1 cellular context compared by ENCODE assay signal in the genomic region with DNA sequence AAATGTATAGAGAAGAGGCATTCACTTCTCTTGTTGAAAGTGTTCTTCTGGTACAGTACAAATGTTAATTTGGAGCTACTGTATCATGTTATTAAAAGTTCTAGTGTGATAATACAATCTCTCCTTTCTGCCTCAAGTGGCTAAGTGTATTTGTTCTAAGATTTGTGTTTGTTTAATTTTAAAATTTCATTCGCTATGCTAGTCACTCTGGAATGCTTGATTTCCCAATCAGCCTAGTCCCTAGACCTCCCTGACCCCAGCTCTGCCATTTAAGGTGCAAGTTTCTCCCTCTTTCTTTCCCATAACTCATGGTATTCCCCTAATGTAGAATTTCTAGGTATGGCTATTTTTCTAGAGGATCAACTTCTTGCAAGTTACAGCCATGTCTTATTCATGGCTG.
TF ChIP-seq lines count a peak whose summit lies in the region.

No MANE protein-coding gene starts in this region.

TF ChIP-seq in IMR-90, 13 proteins besides CTCF, POLR2A, EP300 and RAD21:
- TF ChIP-seq, protein P1, sequence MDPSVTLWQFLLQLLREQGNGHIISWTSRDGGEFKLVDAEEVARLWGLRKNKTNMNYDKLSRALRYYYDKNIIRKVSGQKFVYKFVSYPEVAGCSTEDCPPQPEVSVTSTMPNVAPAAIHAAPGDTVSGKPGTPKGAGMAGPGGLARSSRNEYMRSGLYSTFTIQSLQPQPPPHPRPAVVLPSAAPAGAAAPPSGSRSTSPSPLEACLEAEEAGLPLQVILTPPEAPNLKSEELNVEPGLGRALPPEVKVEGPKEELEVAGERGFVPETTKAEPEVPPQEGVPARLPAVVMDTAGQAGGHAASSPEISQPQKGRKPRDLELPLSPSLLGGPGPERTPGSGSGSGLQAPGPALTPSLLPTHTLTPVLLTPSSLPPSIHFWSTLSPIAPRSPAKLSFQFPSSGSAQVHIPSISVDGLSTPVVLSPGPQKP (IDR thresholded peaks at IDR 0.05; ENCODE audit: borderline replicate concordance, low read depth, low read length) = no peak
- TF ChIP-seq SMC3 (IDR thresholded peaks at IDR 0.05; ENCODE audit: low read depth, low read length) (no peak), RFX5 (IDR thresholded peaks at IDR 0.05; ENCODE audit: low read depth, low read length) (no peak), MAFK (IDR thresholded peaks at IDR 0.05; ENCODE audit: low read depth, low read length) (no peak), CHD1 (IDR thresholded peaks at IDR 0.05; ENCODE audit: low read depth, low read length) (no peak), FOS (IDR thresholded peaks at IDR 0.05; ENCODE audit: low read depth, low read length) (no peak), CEBPB (IDR thresholded peaks at IDR 0.05; ENCODE audit: low read depth, low read length) (no peak), MAZ (IDR thresholded peaks at IDR 0.05; ENCODE audit: borderline replicate concordance, low read depth, low read length) (no peak), BHLHE40 (IDR thresholded peaks at IDR 0.05; ENCODE audit: low read depth, low read length) (no peak), RCOR1 (IDR thresholded peaks at IDR 0.05; ENCODE audit: insufficient replicate concordance, low read length) (no peak), MXI1 (IDR thresholded peaks at IDR 0.05; ENCODE audit: borderline replicate concordance, low read depth, low read length) (no peak), NFE2L2 (IDR thresholded peaks at IDR 0.05; ENCODE audit: low read depth, low read length) (no peak)
- TF ChIP-seq, protein P2, sequence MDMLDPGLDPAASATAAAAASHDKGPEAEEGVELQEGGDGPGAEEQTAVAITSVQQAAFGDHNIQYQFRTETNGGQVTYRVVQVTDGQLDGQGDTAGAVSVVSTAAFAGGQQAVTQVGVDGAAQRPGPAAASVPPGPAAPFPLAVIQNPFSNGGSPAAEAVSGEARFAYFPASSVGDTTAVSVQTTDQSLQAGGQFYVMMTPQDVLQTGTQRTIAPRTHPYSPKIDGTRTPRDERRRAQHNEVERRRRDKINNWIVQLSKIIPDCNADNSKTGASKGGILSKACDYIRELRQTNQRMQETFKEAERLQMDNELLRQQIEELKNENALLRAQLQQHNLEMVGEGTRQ (IDR thresholded peaks at IDR 0.05; ENCODE audit: low read depth, low read length) = no peak
